In the genomic region with DNA sequence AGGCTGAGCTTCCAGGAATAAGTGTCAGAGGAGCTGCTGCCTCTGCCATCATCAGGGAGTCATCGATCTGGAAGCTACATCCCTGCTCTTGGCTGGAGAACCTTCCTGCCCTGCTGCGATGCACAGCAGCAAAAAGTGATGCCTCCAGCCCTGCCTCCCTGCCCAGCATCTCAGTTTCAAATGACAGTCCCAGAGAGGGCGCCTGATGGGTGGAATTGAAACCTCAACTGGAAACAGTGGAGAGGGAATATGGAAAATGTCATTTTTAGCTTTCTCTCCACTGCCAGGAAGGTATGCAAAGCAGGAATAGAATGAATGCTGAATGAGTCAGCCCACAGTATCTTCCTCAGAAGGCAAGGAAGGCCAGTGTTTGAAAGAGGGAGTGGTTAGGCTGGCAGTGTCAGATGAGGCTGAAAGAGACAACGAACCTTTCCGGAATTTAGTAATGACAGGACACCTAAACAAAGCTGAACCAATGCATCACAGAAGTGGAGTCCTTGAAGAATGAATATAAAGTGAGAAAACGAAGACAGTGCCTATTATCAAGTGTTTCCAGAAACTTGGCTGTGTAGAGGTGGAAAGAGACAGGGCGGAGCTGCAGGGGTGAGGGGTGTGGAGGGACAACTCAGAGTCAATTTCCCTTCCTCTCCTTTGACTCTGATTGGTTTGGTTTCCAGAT, we compare ENCODE assay signal across 1 cellular context.
TF ChIP-seq lines count a peak whose summit lies in the region.

No MANE protein-coding gene starts in this region.

TF ChIP-seq in GM23338, 12 proteins besides CTCF, POLR2A, EP300 and RAD21 (continued from another document):
- TF ChIP-seq, protein P1, sequence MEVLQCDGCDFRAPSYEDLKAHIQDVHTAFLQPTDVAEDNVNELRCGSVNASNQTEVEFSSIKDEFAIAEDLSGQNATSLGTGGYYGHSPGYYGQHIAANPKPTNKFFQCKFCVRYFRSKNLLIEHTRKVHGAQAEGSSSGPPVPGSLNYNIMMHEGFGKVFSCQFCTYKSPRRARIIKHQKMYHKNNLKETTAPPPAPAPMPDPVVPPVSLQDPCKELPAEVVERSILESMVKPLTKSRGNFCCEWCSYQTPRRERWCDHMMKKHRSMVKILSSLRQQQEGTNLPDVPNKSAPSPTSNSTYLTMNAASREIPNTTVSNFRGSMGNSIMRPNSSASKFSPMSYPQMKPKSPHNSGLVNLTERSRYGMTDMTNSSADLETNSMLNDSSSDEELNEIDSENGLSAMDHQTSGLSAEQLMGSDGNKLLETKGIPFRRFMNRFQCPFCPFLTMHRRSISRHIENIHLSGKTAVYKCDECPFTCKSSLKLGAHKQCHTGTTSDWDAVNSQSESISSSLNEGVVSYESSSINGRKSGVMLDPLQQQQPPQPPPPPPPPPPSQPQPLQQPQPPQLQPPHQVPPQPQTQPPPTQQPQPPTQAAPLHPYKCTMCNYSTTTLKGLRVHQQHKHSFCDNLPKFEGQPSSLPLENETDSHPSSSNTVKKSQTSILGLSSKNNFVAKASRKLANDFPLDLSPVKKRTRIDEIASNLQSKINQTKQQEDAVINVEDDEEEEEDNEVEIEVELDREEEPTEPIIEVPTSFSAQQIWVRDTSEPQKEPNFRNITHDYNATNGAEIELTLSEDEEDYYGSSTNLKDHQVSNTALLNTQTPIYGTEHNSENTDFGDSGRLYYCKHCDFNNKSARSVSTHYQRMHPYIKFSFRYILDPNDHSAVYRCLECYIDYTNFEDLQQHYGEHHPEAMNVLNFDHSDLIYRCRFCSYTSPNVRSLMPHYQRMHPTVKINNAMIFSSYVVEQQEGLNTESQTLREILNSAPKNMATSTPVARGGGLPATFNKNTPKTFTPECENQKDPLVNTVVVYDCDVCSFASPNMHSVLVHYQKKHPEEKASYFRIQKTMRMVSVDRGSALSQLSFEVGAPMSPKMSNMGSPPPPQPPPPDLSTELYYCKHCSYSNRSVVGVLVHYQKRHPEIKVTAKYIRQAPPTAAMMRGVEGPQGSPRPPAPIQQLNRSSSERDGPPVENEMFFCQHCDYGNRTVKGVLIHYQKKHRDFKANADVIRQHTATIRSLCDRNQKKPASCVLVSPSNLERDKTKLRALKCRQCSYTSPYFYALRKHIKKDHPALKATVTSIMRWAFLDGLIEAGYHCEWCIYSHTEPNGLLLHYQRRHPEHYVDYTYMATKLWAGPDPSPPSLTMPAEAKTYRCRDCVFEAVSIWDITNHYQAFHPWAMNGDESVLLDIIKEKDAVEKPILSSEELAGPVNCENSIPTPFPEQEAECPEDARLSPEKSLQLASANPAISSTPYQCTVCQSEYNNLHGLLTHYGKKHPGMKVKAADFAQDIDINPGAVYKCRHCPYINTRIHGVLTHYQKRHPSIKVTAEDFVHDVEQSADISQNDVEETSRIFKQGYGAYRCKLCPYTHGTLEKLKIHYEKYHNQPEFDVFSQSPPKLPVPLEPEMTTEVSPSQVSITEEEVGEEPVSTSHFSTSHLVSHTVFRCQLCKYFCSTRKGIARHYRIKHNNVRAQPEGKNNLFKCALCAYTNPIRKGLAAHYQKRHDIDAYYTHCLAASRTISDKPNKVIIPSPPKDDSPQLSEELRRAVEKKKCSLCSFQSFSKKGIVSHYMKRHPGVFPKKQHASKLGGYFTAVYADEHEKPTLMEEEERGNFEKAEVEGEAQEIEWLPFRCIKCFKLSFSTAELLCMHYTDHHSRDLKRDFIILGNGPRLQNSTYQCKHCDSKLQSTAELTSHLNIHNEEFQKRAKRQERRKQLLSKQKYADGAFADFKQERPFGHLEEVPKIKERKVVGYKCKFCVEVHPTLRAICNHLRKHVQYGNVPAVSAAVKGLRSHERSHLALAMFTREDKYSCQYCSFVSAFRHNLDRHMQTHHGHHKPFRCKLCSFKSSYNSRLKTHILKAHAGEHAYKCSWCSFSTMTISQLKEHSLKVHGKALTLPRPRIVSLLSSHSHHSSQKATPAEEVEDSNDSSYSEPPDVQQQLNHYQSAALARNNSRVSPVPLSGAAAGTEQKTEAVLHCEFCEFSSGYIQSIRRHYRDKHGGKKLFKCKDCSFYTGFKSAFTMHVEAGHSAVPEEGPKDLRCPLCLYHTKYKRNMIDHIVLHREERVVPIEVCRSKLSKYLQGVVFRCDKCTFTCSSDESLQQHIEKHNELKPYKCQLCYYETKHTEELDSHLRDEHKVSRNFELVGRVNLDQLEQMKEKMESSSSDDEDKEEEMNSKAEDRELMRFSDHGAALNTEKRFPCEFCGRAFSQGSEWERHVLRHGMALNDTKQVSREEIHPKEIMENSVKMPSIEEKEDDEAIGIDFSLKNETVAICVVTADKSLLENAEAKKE (CRISPR knock-in tag; IDR thresholded peaks at IDR 0.05) = no peak
- TF ChIP-seq NANOG (IDR thresholded peaks at IDR 0.05; ENCODE audit: borderline replicate concordance) (no peak), STAT1 (IDR thresholded peaks at IDR 0.05; ENCODE audit: unreplicated experiment) (no peak)
